1 cellular context compared by ENCODE assay signal in genomic region chr6:11207199-11207968, GRCh38.
TF ChIP-seq lines count a peak whose summit lies in the region.

No MANE protein-coding gene starts in this region.

TF ChIP-seq in HepG2, 621 proteins besides CTCF, POLR2A, EP300 and RAD21 (continued from another document and continues in another):
- TF ChIP-seq AHDC1 (CRISPR knock-in tag; IDR thresholded peaks at IDR 0.05; ENCODE audit: borderline replicate concordance) (0 out of 2 replicates have a peak, but pooled peaks have one; percentile 58), NFIC (IDR thresholded peaks at IDR 0.05; ENCODE audit: low read length) (peak; percentile 63), ELF1 (CRISPR knock-in tag; IDR thresholded peaks at IDR 0.05) (peak; percentile 47; the same call in 1 of the 2 replicates), KLF16 (CRISPR knock-in tag; IDR thresholded peaks at IDR 0.05) (peak in 1 of 2 experiments; percentile 72; a peak in 1 of 4 replicates), FOXK2 (IDR thresholded peaks at IDR 0.05) (peak; percentile 44; the same call in 1 of the 2 replicates), IKZF4 (CRISPR knock-in tag; IDR thresholded peaks at IDR 0.05; ENCODE audit: borderline replicate concordance, low read depth, not compliant biosample characterization) (peak; percentile 19), CREB1 (IDR thresholded peaks at IDR 0.05) (peak; percentile 73), CREB1 (CRISPR knock-in tag; IDR thresholded peaks at IDR 0.05) (peak; percentile 90), ZNF772 (CRISPR knock-in tag; IDR thresholded peaks at IDR 0.05) (0 out of 2 replicates have a peak, but pooled peaks have one; percentile 56), CEBPB (IDR thresholded peaks at IDR 0.05; ENCODE audit: borderline replicate concordance, low read depth, low read length) (peak; percentile 100), SIN3A (IDR thresholded peaks at IDR 0.05; ENCODE audit: borderline replicate concordance, low read depth, low read length) (peak; percentile 19; the same call in 1 of the 2 replicates), KDM2A (CRISPR knock-in tag; IDR thresholded peaks at IDR 0.05; ENCODE audit: borderline replicate concordance, low read depth) (peak; percentile 23; the same call in 1 of the 2 replicates), ZNF776 (CRISPR knock-in tag; IDR thresholded peaks at IDR 0.05) (no peak), ELF3 (CRISPR knock-in tag; IDR thresholded peaks at IDR 0.05) (peak; percentile 76), SALL1 (CRISPR knock-in tag; IDR thresholded peaks at IDR 0.05) (peak; percentile 45; the same call in 1 of the 2 replicates), ZZZ3 (CRISPR knock-in tag; IDR thresholded peaks at IDR 0.05; ENCODE audit: borderline replicate concordance) (peak; percentile 54; the same call in 1 of the 2 replicates), ZKSCAN8 (CRISPR knock-in tag; IDR thresholded peaks at IDR 0.05; ENCODE audit: borderline replicate concordance) (peak; percentile 79; the same call in 1 of the 2 replicates), KLF6 (CRISPR knock-in tag; IDR thresholded peaks at IDR 0.05) (0 out of 2 replicates have a peak, but pooled peaks have one; percentile 3), PRDM10 (CRISPR knock-in tag; IDR thresholded peaks at IDR 0.05; ENCODE audit: low read depth) (peak; percentile 51; the same call in 1 of the 2 replicates), ZNF670 (CRISPR knock-in tag; IDR thresholded peaks at IDR 0.05; ENCODE audit: borderline replicate concordance) (no peak), ATF3 (CRISPR knock-in tag; IDR thresholded peaks at IDR 0.05) (peak; percentile 99), ZNF383 (CRISPR knock-in tag; IDR thresholded peaks at IDR 0.05; ENCODE audit: borderline replicate concordance) (no peak), RFX1 (IDR thresholded peaks at IDR 0.05) (peak; percentile 86), ZNF234 (CRISPR knock-in tag; conservative IDR thresholded peaks at IDR 0.05) (no peak), SRSF4 (IDR thresholded peaks at IDR 0.05; ENCODE audit: low read depth, low read length, poor library complexity, severe bottlenecking) (no peak), NFYB (CRISPR knock-in tag; IDR thresholded peaks at IDR 0.05) (0 out of 2 replicates have a peak, but pooled peaks have one; percentile 17), MYPOP (CRISPR knock-in tag; IDR thresholded peaks at IDR 0.05) (peak; percentile 67; the same call in 1 of the 2 replicates), MXI1 (IDR thresholded peaks at IDR 0.05; ENCODE audit: borderline replicate concordance, low read depth, low read length) (peak; percentile 64; the same call in 1 of the 3 replicates), SMAD3 (CRISPR knock-in tag; IDR thresholded peaks at IDR 0.05) (peak; percentile 85), LBX2 (CRISPR knock-in tag; IDR thresholded peaks at IDR 0.05; ENCODE audit: borderline replicate concordance) (no peak), TCF7 (IDR thresholded peaks at IDR 0.05; ENCODE audit: low read depth) (peak; percentile 59), ZNF335 (CRISPR knock-in tag; IDR thresholded peaks at IDR 0.05) (peak; percentile 77; the same call in 1 of the 2 replicates), ZNF646 (CRISPR knock-in tag; IDR thresholded peaks at IDR 0.05) (peak; percentile 94), PPARG (CRISPR knock-in tag; conservative IDR thresholded peaks at IDR 0.05) (peak; percentile 79), ZNF12 (CRISPR knock-in tag; IDR thresholded peaks at IDR 0.05) (peak; percentile 94), FOXO1 (CRISPR knock-in tag; IDR thresholded peaks at IDR 0.05) (peak; percentile 82; the same call in 1 of the 2 replicates), ZBED4 (CRISPR knock-in tag; IDR thresholded peaks at IDR 0.05; ENCODE audit: borderline replicate concordance) (peak; percentile 65; the same call in 1 of the 2 replicates), ZNF614 (CRISPR knock-in tag; IDR thresholded peaks at IDR 0.05; ENCODE audit: borderline replicate concordance) (peak; percentile 88), ZNF34 (CRISPR knock-in tag; IDR thresholded peaks at IDR 0.05; ENCODE audit: borderline replicate concordance) (0 out of 2 replicates have a peak, but pooled peaks have one; percentile 14)
